ENCODE assay signal across 1 cellular context in the genomic region with DNA sequence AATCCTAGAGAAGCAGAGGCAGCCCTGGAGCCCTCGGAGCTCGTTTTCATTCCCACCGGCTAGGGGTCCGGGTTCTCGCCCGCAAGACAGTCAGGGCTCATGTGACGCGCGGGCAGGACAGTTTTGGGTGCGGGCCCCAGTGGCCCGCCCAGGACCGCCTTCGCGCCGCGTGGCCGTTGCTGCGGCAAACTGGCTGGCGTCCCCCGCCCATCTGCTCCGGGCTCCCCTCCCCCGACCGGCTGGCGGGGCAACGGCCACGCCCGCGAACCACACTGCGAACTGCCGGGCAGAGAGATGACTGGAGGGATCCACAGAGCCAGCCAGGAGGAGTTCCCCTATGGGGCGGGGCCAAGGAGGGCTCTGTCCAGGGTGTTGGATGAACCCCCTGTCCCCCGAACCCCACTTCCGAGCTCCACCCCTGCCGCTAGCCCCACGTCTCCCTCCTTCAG.
TF ChIP-seq lines count a peak whose summit lies in the region.

No MANE protein-coding gene starts in this region.

TF ChIP-seq in GM23338, 12 proteins besides CTCF, POLR2A, EP300 and RAD21 (continued from another document):
- TF ChIP-seq, protein P1, sequence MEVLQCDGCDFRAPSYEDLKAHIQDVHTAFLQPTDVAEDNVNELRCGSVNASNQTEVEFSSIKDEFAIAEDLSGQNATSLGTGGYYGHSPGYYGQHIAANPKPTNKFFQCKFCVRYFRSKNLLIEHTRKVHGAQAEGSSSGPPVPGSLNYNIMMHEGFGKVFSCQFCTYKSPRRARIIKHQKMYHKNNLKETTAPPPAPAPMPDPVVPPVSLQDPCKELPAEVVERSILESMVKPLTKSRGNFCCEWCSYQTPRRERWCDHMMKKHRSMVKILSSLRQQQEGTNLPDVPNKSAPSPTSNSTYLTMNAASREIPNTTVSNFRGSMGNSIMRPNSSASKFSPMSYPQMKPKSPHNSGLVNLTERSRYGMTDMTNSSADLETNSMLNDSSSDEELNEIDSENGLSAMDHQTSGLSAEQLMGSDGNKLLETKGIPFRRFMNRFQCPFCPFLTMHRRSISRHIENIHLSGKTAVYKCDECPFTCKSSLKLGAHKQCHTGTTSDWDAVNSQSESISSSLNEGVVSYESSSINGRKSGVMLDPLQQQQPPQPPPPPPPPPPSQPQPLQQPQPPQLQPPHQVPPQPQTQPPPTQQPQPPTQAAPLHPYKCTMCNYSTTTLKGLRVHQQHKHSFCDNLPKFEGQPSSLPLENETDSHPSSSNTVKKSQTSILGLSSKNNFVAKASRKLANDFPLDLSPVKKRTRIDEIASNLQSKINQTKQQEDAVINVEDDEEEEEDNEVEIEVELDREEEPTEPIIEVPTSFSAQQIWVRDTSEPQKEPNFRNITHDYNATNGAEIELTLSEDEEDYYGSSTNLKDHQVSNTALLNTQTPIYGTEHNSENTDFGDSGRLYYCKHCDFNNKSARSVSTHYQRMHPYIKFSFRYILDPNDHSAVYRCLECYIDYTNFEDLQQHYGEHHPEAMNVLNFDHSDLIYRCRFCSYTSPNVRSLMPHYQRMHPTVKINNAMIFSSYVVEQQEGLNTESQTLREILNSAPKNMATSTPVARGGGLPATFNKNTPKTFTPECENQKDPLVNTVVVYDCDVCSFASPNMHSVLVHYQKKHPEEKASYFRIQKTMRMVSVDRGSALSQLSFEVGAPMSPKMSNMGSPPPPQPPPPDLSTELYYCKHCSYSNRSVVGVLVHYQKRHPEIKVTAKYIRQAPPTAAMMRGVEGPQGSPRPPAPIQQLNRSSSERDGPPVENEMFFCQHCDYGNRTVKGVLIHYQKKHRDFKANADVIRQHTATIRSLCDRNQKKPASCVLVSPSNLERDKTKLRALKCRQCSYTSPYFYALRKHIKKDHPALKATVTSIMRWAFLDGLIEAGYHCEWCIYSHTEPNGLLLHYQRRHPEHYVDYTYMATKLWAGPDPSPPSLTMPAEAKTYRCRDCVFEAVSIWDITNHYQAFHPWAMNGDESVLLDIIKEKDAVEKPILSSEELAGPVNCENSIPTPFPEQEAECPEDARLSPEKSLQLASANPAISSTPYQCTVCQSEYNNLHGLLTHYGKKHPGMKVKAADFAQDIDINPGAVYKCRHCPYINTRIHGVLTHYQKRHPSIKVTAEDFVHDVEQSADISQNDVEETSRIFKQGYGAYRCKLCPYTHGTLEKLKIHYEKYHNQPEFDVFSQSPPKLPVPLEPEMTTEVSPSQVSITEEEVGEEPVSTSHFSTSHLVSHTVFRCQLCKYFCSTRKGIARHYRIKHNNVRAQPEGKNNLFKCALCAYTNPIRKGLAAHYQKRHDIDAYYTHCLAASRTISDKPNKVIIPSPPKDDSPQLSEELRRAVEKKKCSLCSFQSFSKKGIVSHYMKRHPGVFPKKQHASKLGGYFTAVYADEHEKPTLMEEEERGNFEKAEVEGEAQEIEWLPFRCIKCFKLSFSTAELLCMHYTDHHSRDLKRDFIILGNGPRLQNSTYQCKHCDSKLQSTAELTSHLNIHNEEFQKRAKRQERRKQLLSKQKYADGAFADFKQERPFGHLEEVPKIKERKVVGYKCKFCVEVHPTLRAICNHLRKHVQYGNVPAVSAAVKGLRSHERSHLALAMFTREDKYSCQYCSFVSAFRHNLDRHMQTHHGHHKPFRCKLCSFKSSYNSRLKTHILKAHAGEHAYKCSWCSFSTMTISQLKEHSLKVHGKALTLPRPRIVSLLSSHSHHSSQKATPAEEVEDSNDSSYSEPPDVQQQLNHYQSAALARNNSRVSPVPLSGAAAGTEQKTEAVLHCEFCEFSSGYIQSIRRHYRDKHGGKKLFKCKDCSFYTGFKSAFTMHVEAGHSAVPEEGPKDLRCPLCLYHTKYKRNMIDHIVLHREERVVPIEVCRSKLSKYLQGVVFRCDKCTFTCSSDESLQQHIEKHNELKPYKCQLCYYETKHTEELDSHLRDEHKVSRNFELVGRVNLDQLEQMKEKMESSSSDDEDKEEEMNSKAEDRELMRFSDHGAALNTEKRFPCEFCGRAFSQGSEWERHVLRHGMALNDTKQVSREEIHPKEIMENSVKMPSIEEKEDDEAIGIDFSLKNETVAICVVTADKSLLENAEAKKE (CRISPR knock-in tag; IDR thresholded peaks at IDR 0.05) = no peak
- TF ChIP-seq CREB1 (CRISPR knock-in tag; IDR thresholded peaks at IDR 0.05; ENCODE audit: low read depth) (no peak), EZH2 (IDR thresholded peaks at IDR 0.05; ENCODE audit: low read depth, unreplicated experiment) (peak; percentile 1)
- TF ChIP-seq, protein P2, sequence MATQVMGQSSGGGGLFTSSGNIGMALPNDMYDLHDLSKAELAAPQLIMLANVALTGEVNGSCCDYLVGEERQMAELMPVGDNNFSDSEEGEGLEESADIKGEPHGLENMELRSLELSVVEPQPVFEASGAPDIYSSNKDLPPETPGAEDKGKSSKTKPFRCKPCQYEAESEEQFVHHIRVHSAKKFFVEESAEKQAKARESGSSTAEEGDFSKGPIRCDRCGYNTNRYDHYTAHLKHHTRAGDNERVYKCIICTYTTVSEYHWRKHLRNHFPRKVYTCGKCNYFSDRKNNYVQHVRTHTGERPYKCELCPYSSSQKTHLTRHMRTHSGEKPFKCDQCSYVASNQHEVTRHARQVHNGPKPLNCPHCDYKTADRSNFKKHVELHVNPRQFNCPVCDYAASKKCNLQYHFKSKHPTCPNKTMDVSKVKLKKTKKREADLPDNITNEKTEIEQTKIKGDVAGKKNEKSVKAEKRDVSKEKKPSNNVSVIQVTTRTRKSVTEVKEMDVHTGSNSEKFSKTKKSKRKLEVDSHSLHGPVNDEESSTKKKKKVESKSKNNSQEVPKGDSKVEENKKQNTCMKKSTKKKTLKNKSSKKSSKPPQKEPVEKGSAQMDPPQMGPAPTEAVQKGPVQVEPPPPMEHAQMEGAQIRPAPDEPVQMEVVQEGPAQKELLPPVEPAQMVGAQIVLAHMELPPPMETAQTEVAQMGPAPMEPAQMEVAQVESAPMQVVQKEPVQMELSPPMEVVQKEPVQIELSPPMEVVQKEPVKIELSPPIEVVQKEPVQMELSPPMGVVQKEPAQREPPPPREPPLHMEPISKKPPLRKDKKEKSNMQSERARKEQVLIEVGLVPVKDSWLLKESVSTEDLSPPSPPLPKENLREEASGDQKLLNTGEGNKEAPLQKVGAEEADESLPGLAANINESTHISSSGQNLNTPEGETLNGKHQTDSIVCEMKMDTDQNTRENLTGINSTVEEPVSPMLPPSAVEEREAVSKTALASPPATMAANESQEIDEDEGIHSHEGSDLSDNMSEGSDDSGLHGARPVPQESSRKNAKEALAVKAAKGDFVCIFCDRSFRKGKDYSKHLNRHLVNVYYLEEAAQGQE (IDR thresholded peaks at IDR 0.05; ENCODE audit: unreplicated experiment) = peak; percentile 54
TF ChIP-seq in GM23338: peak in this region for 2.
